ENCODE assay signal across 9 cellular contexts in the genomic region with DNA sequence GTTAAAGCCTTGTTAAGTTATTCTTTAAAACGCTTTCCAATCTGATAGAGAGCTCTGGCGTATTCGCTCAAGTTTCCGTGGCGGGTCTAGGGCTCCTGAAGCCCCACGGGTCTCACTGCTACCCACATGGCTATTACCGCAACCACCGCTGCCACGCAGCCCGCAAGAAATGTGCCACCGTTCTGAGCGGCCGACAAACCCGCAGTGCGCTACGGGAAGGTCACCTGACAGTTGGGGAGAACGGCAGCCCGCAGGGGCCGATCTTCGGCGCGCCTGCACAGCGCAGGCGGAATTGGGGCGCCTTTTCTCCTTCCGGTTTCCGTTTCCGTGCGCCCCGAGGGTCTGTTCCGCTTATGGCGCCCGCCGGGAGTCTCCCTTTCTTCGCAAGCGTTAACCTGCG.
DNase-seq lines count a peak whose midpoint lies in the region; ATAC-seq and TF ChIP-seq lines count a peak whose summit lies in the region.
"Had no signal": no experiment of that assay in that cellular context is flagged by ENCODE, and none has a peak within 500 bp of the region (broad histone marks: within the 10 kb centered on the region; RNA-seq: fewer than 3 reads in every experiment).

No MANE protein-coding gene starts in this region.

- intact Hi-C loops in Right ventricle myocardium superior (cut with DNase I): no loop called here

- H3K18ac ChIP-seq in H9 (ENCODE audit: insufficient read length, low read depth, low read length): no peak overlapping the region

- H3K27me3 Mint-ChIP-seq in H9 (ENCODE audit: low read depth): no peaks in the 10 kb centered on the region
- H3K27me3 Mint-ChIP-seq in activated T-helper 17 cell treated with anti-CD3 and anti-CD28 coated beads, Interleukin-2, amount 50 U/mL, for 72 hours: peaks cover 3% of the 10 kb centered on the region
- H3K27me3 Mint-ChIP-seq: brain had no signal

- H3K56ac ChIP-seq in H9 (ENCODE audit: insufficient read length, low read depth, low read length): no peak overlapping the region

- DNase-seq in H9 (no peak), Right ventricle myocardium superior (peak; percentile 59), NOMO-1 treated with DMSO at 0.1 percent for 48 hours (lab: John Stamatoyannopoulos, UW; ENCODE audit: unreplicated experiment) (no peak)

- H3K23me2 ChIP-seq in H9 (ENCODE audit: insufficient read length, low read depth, low read length, poor library complexity, severe bottlenecking): no peaks in the 10 kb centered on the region

- H3K79me2 ChIP-seq in H9 (ENCODE audit: insufficient read depth, low read length): no peaks in the 10 kb centered on the region

- H2BK5ac ChIP-seq in H9 (ENCODE audit: insufficient read length, low read length): no peak overlapping the region

- H3K9me3 ChIP-seq in H9 (ENCODE audit: control insufficient read depth, low read depth, low read length) (peaks cover 14% of the 10 kb centered on the region), skeletal muscle satellite cell (replicated peaks; ENCODE audit: low read length) (peaks cover 10% of the 10 kb centered on the region)

- H4K91ac ChIP-seq in H9 (ENCODE audit: insufficient read length, low read depth, low read length): no peak overlapping the region

- no peak for TF ChIP-seq CTCF in H9 (conservative IDR thresholded peaks at IDR 0.05)

- H3K27me3 ChIP-seq in H9 (ENCODE audit: insufficient read depth, low read length) (no peaks in the 10 kb centered on the region), skeletal muscle satellite cell (ENCODE audit: control insufficient read depth, insufficient read depth, low read length) (no peaks in the 10 kb centered on the region)

- H2AK5ac ChIP-seq in H9 (ENCODE audit: insufficient read length, low read length): no peak overlapping the region

- no peak for ATAC-seq in activated T-helper 17 cell treated with anti-CD3 and anti-CD28 coated beads, Interleukin-2, amount 50 U/mL, for 72 hours (replicated peaks)
- ATAC-seq in Right ventricle myocardium superior (ENCODE audit: poor library complexity) (peak; percentile 94), HG02763 (IDR thresholded peaks at IDR 0.05; ENCODE audit: unreplicated experiment) (no peak), GM21390 (IDR thresholded peaks at IDR 0.05; ENCODE audit: unreplicated experiment) (no peak), GM18502 (IDR thresholded peaks at IDR 0.05; ENCODE audit: poor library complexity, unreplicated experiment) (no peak)

- H3K4me2 ChIP-seq in H9 (ENCODE audit: insufficient read depth, insufficient read length, low read length): no peak overlapping the region
- peak overlapping the region; percentile 37 for H3K4me2 ChIP-seq in skeletal muscle satellite cell (ENCODE audit: low read length)

- peaks cover 15 to 19% of the 10 kb centered on the region in 2 experiments for H3K4me1 Mint-ChIP-seq in H9
- H3K4me1 Mint-ChIP-seq in activated T-helper 17 cell treated with anti-CD3 and anti-CD28 coated beads, Interleukin-2, amount 50 U/mL, for 72 hours: no peaks in the 10 kb centered on the region
- H3K4me1 Mint-ChIP-seq: brain had no signal

- no peak overlapping the region for H3K27ac ChIP-seq in H9 (ENCODE audit: insufficient read length, low read depth, low read length)

- H2BK20ac ChIP-seq in H9 (ENCODE audit: low read depth, low read length, poor library complexity, severe bottlenecking): no peak overlapping the region

- H2BK15ac ChIP-seq in H9 (ENCODE audit: low read depth, low read length): no peak overlapping the region

- no peak overlapping the region for H3K4me3 Mint-ChIP-seq in H9
- peak overlapping the region; percentile 54 for H3K4me3 Mint-ChIP-seq in activated T-helper 17 cell treated with anti-CD3 and anti-CD28 coated beads, Interleukin-2, amount 50 U/mL, for 72 hours

- no peak overlapping the region for H3T11ph ChIP-seq in H9 (ENCODE audit: low read length)

- H3K9me3 Mint-ChIP-seq in H9: peaks cover 70 to 75% of the 10 kb centered on the region in 2 experiments
- H3K9me3 Mint-ChIP-seq in activated T-helper 17 cell treated with anti-CD3 and anti-CD28 coated beads, Interleukin-2, amount 50 U/mL, for 72 hours: peaks cover 11% of the 10 kb centered on the region

- H3K23ac ChIP-seq in H9 (ENCODE audit: insufficient read length, low read depth, low read length): no peak overlapping the region

- H3K27ac Mint-ChIP-seq in H9: peak overlapping the region in 2 of 3 experiments; percentile 24 to 55; a peak in 1 of 7 replicates
- H3K27ac Mint-ChIP-seq in activated T-helper 17 cell treated with anti-CD3 and anti-CD28 coated beads, Interleukin-2, amount 50 U/mL, for 72 hours: no peak overlapping the region

- H4K5ac ChIP-seq in H9 (ENCODE audit: insufficient read length, low read depth, low read length): no peak overlapping the region

- H3K9ac ChIP-seq in H9 (ENCODE audit: extremely low read depth, insufficient read length, low read length) (no peak overlapping the region), skeletal muscle satellite cell (ENCODE audit: low read depth, low read length) (no peak overlapping the region)

- H3K79me1 ChIP-seq in H9 (ENCODE audit: insufficient read depth, low read depth, low read length, poor library complexity, severe bottlenecking): no peaks in the 10 kb centered on the region

- no peak overlapping the region for H2BK120ac ChIP-seq in H9 (ENCODE audit: low read depth, low read length, poor library complexity, severe bottlenecking)

- H3K36me3 Mint-ChIP-seq in H9 (ENCODE audit: insufficient read depth in 1 of 3, low read depth in 3 of 3): peaks cover 0 to 7% (median 2%) of the 10 kb centered on the region in 3 experiments; a peak in 3 of 7 replicates
- no peaks in the 10 kb centered on the region for H3K36me3 Mint-ChIP-seq in activated T-helper 17 cell treated with anti-CD3 and anti-CD28 coated beads, Interleukin-2, amount 50 U/mL, for 72 hours (ENCODE audit: low read depth)

- H2AFZ ChIP-seq in H9 (ENCODE audit: low read length): no peak overlapping the region

- H4K8ac ChIP-seq in H9 (replicated peaks; ENCODE audit: insufficient read length, low read depth, low read length): no peak overlapping the region

- no CpG with 5 or more reads among the region's 37 CpGs for WGBS in H9 (ENCODE audit: extremely low coverage, insufficient read length, low lambda C conversion rate)

- H3K14ac ChIP-seq in H9 (ENCODE audit: insufficient read depth, low read length): no peak overlapping the region

- H3K36me3 ChIP-seq in skeletal muscle satellite cell (ENCODE audit: insufficient read depth, low read length): no peaks in the 10 kb centered on the region

- no peaks in the 10 kb centered on the region for H4K20me1 ChIP-seq in H9 (ENCODE audit: control insufficient read depth, insufficient read depth, insufficient read length)

- peak overlapping the region; percentile 59 for H3K4me3 ChIP-seq in skeletal muscle satellite cell (ENCODE audit: low read length)

- peaks cover 3% of the 10 kb centered on the region; the same call in 1 of the 2 replicates for H3K4me1 ChIP-seq in H9 (ENCODE audit: insufficient read depth, low read length)
- H3K4me1 ChIP-seq in skeletal muscle satellite cell (ENCODE audit: control insufficient read depth, insufficient read depth, low read length): no peaks in the 10 kb centered on the region

- no peak overlapping the region for H3K4ac ChIP-seq in H9 (ENCODE audit: low read depth, low read length)

- peak overlapping the region; percentile 50 for H2BK12ac ChIP-seq in H9 (ENCODE audit: insufficient read length, low read depth, low read length)
